ENCODE assay signal across 26 cellular contexts in the genomic region with DNA sequence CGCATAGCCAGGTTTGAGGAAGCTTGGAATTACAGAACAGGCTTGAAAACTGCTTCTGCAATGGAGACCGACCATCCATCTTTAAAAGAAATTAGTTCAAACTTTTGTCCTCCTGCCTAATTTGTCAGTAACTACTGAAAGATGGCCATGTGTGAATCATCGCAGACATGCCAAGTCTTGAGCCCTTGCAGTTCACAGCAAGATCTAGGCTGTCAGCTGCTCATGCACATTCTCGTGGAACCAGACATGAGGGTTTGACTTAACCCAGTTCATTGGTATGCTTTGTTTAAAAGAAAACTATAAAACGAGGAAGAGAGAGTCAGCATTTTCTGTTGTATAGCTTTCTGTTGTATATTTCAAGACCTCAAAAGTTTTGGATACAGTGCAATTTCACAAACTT.
DNase-seq lines count a peak whose midpoint lies in the region; ATAC-seq, FAIRE-seq and TF ChIP-seq lines count a peak whose summit lies in the region.
"Had no signal": no experiment of that assay in that cellular context is flagged by ENCODE, and none has a peak within 500 bp of the region (broad histone marks: within the 10 kb centered on the region; RNA-seq: fewer than 3 reads in every experiment).

No MANE protein-coding gene starts in this region.

- H3K4me2 ChIP-seq in keratinocyte (ENCODE audit: control insufficient read depth, extremely low read depth, insufficient read depth, low read depth, low read length), result peak overlapping the region; percentile 11

- H3K9me3 ChIP-seq in SJCRH30 (replicated peaks), result no peaks in the 10 kb centered on the region
- no peaks in the 10 kb centered on the region for H3K9me3 ChIP-seq in keratinocyte (ENCODE audit: control insufficient read depth, low read depth, low read length)
- H3K9me3 ChIP-seq in left lung, result no peaks in the 10 kb centered on the region
- H3K9me3 ChIP-seq: esophagus squamous epithelium, heart left ventricle, prostate gland, testis had no signal

- H3K4me1 Mint-ChIP-seq in endothelial cell (ENCODE audit: unreplicated experiment), result peaks cover 24% of the 10 kb centered on the region
- H3K4me1 Mint-ChIP-seq: activated CD4-positive, alpha-beta memory T cell treated with anti-CD3 and anti-CD28 coated beads, Interleukin-2, amount 10 ng/mL, durations not matched to agents 7 days and 5 days; stimulated activated memory B cell treated with anti-CD40 and anti-IgM and Interleukin-4, amounts not matched to agents 10 μg/mL and 1 μg/mL and 100 μg/mL, for 72 hours had no signal

- H3K79me2 ChIP-seq in keratinocyte (ENCODE audit: control insufficient read depth, insufficient read depth, low read length), result no peaks in the 10 kb centered on the region

- H3K4me3 Mint-ChIP-seq in endothelial cell (ENCODE audit: unreplicated experiment), result no peak overlapping the region
- H3K4me3 Mint-ChIP-seq: activated CD4-positive, alpha-beta memory T cell treated with anti-CD3 and anti-CD28 coated beads, Interleukin-2, amount 10 ng/mL, durations not matched to agents 7 days and 5 days; stimulated activated memory B cell treated with anti-CD40 and anti-IgM and Interleukin-4, amounts not matched to agents 10 μg/mL and 1 μg/mL and 100 μg/mL, for 72 hours had no signal

- H3K27ac ChIP-seq in SJCRH30 (no peak overlapping the region), keratinocyte (ENCODE audit: control insufficient read depth, insufficient read depth, low read length) (no peak overlapping the region), left lung (no peak overlapping the region)
- H3K27ac ChIP-seq: heart left ventricle, prostate gland, testis had no signal

- no peak overlapping the region for H3K9ac ChIP-seq in keratinocyte (ENCODE audit: control insufficient read depth, extremely low read depth, insufficient read depth, low read length)

- H3K4me3 ChIP-seq in SJCRH30 (no peak overlapping the region), keratinocyte (ENCODE audit: control insufficient read depth in 2 of 3, extremely low read depth in 1 of 3, insufficient read depth in 2 of 3, low read depth in 1 of 3, low read length in 3 of 3) (no peak overlapping the region), left lung (no peak overlapping the region)
- H3K4me3 ChIP-seq: esophagus squamous epithelium, heart left ventricle, prostate gland, testis had no signal

- TF ChIP-seq CTCF in keratinocyte (optimal IDR thresholded peaks at IDR 0.05 in 1 of 3, IDR thresholded peaks at IDR 0.05 in 1 of 3, conservative IDR thresholded peaks at IDR 0.05 in 1 of 3; ENCODE audit: extremely low read depth in 1 of 3, insufficient read depth in 2 of 3, low read length in 3 of 3) (no peak), endothelial cell (IDR thresholded peaks at IDR 0.05; ENCODE audit: unreplicated experiment) (no peak), left lung (IDR thresholded peaks at IDR 0.05) (no peak)

- peak; percentile 94 for FAIRE-seq in keratinocyte (lab: Jason Lieb, UNC)
- FAIRE-seq: G401.6, GM18507, HTR-8/SVneo, small intestine had no signal

- DNase-seq in SJCRH30, result peak; percentile 17 to 27
- DNase-seq in epidermal melanocyte (ENCODE audit: insufficient read length, low spot score), result peak; percentile 23
- DNase-seq in keratinocyte (ENCODE audit: low read depth, low spot score), result peak; percentile 36
- DNase-seq in stromal cell of bone marrow (ENCODE audit: low read depth), result peak; percentile 2
- DNase-seq in endothelial cell (ENCODE audit: low spot score), result no peak
- DNase-seq in activated effector memory CD4-positive, alpha-beta T cell treated with Interleukin-2 at 50 U/mL for 16 hours, result no peak
- no peak for DNase-seq in left lung
- DNase-seq: activated CD4-positive, alpha-beta memory T cell treated with anti-CD3 and anti-CD28 coated beads, Interleukin-2, amount 10 ng/mL, durations not matched to agents 7 days and 5 days; activated T-cell treated with anti-CD3 and anti-CD28 coated beads for 4 hours; amygdala; esophagus squamous epithelium; heart left ventricle; Kasumi-1; NCI-H1092 treated with DMSO at 0.1 percent for 48 hours; NCI-H2029; NCI-H226; NCI-H774; SHP77; small intestine; testis had no signal

- H3K27me3 ChIP-seq in SJCRH30, result no peaks in the 10 kb centered on the region
- H3K27me3 ChIP-seq in keratinocyte (ENCODE audit: control insufficient read depth, extremely low read depth, insufficient read depth, low read length), result no peaks in the 10 kb centered on the region
- H3K27me3 ChIP-seq in left lung, result no peaks in the 10 kb centered on the region
- H3K27me3 ChIP-seq: esophagus squamous epithelium, heart left ventricle, testis had no signal

- peak overlapping the region; percentile 10 for H2AFZ ChIP-seq in keratinocyte (ENCODE audit: control insufficient read depth, low read length)

- H3K36me3 Mint-ChIP-seq in endothelial cell (ENCODE audit: low read depth, unreplicated experiment), result no peaks in the 10 kb centered on the region
- H3K36me3 Mint-ChIP-seq: stimulated activated memory B cell treated with anti-CD40 and anti-IgM and Interleukin-4, amounts not matched to agents 10 μg/mL and 1 μg/mL and 100 μg/mL, for 72 hours had no signal

- no peak overlapping the region for H3K27ac Mint-ChIP-seq in endothelial cell (ENCODE audit: unreplicated experiment)
- H3K27ac Mint-ChIP-seq: activated CD4-positive, alpha-beta memory T cell treated with anti-CD3 and anti-CD28 coated beads, Interleukin-2, amount 10 ng/mL, durations not matched to agents 7 days and 5 days; stimulated activated memory B cell treated with anti-CD40 and anti-IgM and Interleukin-4, amounts not matched to agents 10 μg/mL and 1 μg/mL and 100 μg/mL, for 72 hours had no signal

- H3K36me3 ChIP-seq in SJCRH30 (no peaks in the 10 kb centered on the region), keratinocyte (ENCODE audit: control insufficient read depth in 2 of 2, extremely low read depth in 1 of 2, insufficient read depth in 2 of 2, low read length in 2 of 2) (no peaks in the 10 kb centered on the region), left lung (no peaks in the 10 kb centered on the region)
- H3K36me3 ChIP-seq: esophagus squamous epithelium, heart left ventricle, prostate gland had no signal

- no peaks in the 10 kb centered on the region for H3K9me3 Mint-ChIP-seq in endothelial cell (ENCODE audit: unreplicated experiment)
- H3K9me3 Mint-ChIP-seq: activated CD4-positive, alpha-beta memory T cell treated with anti-CD3 and anti-CD28 coated beads, Interleukin-2, amount 10 ng/mL, durations not matched to agents 7 days and 5 days; stimulated activated memory B cell treated with anti-CD40 and anti-IgM and Interleukin-4, amounts not matched to agents 10 μg/mL and 1 μg/mL and 100 μg/mL, for 72 hours had no signal

- H3K4me1 ChIP-seq in SJCRH30, result peaks cover 6% of the 10 kb centered on the region; the same call in 1 of the 2 replicates
- H3K4me1 ChIP-seq in keratinocyte (ENCODE audit: control insufficient read depth, extremely low read depth, insufficient read depth, low read length), result peaks cover 10% of the 10 kb centered on the region
- no peaks in the 10 kb centered on the region for H3K4me1 ChIP-seq in left lung
- H3K4me1 ChIP-seq: prostate gland, testis had no signal

- H4K20me1 ChIP-seq in keratinocyte (ENCODE audit: control insufficient read depth, extremely low read depth, insufficient read depth, low read length), result no peaks in the 10 kb centered on the region

- no peak for ATAC-seq in left lung
- ATAC-seq: activated CD4-positive, CD25-positive, alpha-beta regulatory T cell treated with anti-CD3 and anti-CD28 coated beads, Interleukin-2, amount 50 U/mL, for 24 hours; heart left ventricle; stimulated activated memory B cell treated with anti-CD40 and anti-IgM and Interleukin-4, amounts not matched to agents 10 μg/mL and 1 μg/mL and 100 μg/mL, for 72 hours had no signal

- H3K9me1 ChIP-seq in keratinocyte (ENCODE audit: control insufficient read depth, extremely low read depth, insufficient read depth, low read length), result no peaks in the 10 kb centered on the region

- intact Hi-C loops in left lung (cut with DNase I), result no loop called here

- H3K27me3 Mint-ChIP-seq in endothelial cell (ENCODE audit: unreplicated experiment), result peaks cover 4% of the 10 kb centered on the region
- H3K27me3 Mint-ChIP-seq: activated CD4-positive, alpha-beta memory T cell treated with anti-CD3 and anti-CD28 coated beads, Interleukin-2, amount 10 ng/mL, durations not matched to agents 7 days and 5 days; stimulated activated memory B cell treated with anti-CD40 and anti-IgM and Interleukin-4, amounts not matched to agents 10 μg/mL and 1 μg/mL and 100 μg/mL, for 72 hours had no signal

- dilution Hi-C loops in keratinocyte (cut with MboI; ENCODE audit: extremely low pct_ligation_motif_present, low sequenced_read_pairs), result no loop called here

Comparison
In these comparisons a context has a peak if more than half of its experiments do, and no peak if none do; other contexts are left out.
1. DNase-seq: peak in SJCRH30 (2 of 2), epidermal melanocyte (single experiment), keratinocyte (single experiment) and stromal cell of bone marrow (single experiment); none in endothelial cell (single experiment), activated effector memory CD4-positive, alpha-beta T cell treated with Interleukin-2 at 50 U/mL for 16 hours (single experiment) and left lung (0 of 2).